Comparison of ENCODE assay signal across 8 cellular contexts in genomic region chr3:185677146-185677829, GRCh38.
DNase-seq lines count a peak whose midpoint lies in the region; ATAC-seq and TF ChIP-seq lines count a peak whose summit lies in the region.

No MANE protein-coding gene starts in this region.

- H3K9me3 Mint-ChIP-seq in activated CD4-positive, alpha-beta T cell treated with anti-CD3 and anti-CD28 coated beads, Interleukin-2, amount 10 ng/mL, durations not matched to agents 7 days and 5 days = no peaks in the 10 kb centered on the region

- peak; percentile 33 for DNase-seq in activated CD4-positive, alpha-beta T cell treated with anti-CD3 and anti-CD28 coated beads, Interleukin-2, amount 10 ng/mL, durations not matched to agents 7 days and 5 days
- DNase-seq in activated CD4-positive, alpha-beta T cell treated with anti-CD3 and anti-CD28 coated beads, Interleukin-2, amount 50 U/mL, for 4 hours = no peak
- peak; percentile 76 for DNase-seq in MM.1S
- DNase-seq in foreskin melanocyte = peak; percentile 69
- DNase-seq in skeletal muscle cell (ENCODE audit: low read depth) = peak; percentile 27
- no peak for DNase-seq in T1000 (lab: John Stamatoyannopoulos, UW)

- CTCF ChIA-PET in activated CD4-positive, alpha-beta T cell treated with anti-CD3 and anti-CD28 coated beads, Interleukin-2, amount 10 ng/mL, durations not matched to agents 7 days and 5 days (lab: Charles Lee) = interaction anchor here (0.7 to 2.1 kb wide), 4 partner anchors 10 to 91 kb away, joined by 4 to 7 read pairs (median 5); no protein-coding TSS in a partner anchor

- H3K4me1 ChIP-seq in MM.1S (ENCODE audit: low read length) = no peaks in the 10 kb centered on the region

- no peaks in the 10 kb centered on the region for H3K27me3 ChIP-seq in MM.1S (replicated peaks; ENCODE audit: insufficient read depth, low read length)

- H3F3A ChIP-seq in MM.1S (ENCODE audit: insufficient read depth, low read length) = no peaks in the 10 kb centered on the region

- no peak overlapping the region for H3K4me2 ChIP-seq in MM.1S (ENCODE audit: low read depth, low read length)

- H3K36me3 ChIP-seq in MM.1S (replicated peaks; ENCODE audit: insufficient read depth, low read length) = no peaks in the 10 kb centered on the region

- no peaks in the 10 kb centered on the region for H3K9me3 ChIP-seq in MM.1S (replicated peaks; ENCODE audit: insufficient read depth, low read length)

- no peaks in the 10 kb centered on the region for H3K4me1 Mint-ChIP-seq in activated CD4-positive, alpha-beta T cell treated with anti-CD3 and anti-CD28 coated beads, Interleukin-2, amount 10 ng/mL, durations not matched to agents 7 days and 5 days

- no peak overlapping the region for H3K27ac Mint-ChIP-seq in activated CD4-positive, alpha-beta T cell treated with anti-CD3 and anti-CD28 coated beads, Interleukin-2, amount 10 ng/mL, durations not matched to agents 7 days and 5 days

- H3K27me3 Mint-ChIP-seq in activated CD4-positive, alpha-beta T cell treated with anti-CD3 and anti-CD28 coated beads, Interleukin-2, amount 10 ng/mL, durations not matched to agents 7 days and 5 days = peaks cover 48% of the 10 kb centered on the region

- no peaks in the 10 kb centered on the region for H4K20me1 ChIP-seq in MM.1S (ENCODE audit: insufficient read depth, low read length)

- H3K4me3 ChIP-seq in MM.1S (ENCODE audit: low read length) (no peak overlapping the region), skeletal muscle cell (ENCODE audit: low read depth, low read length) (no peak overlapping the region)

- ATAC-seq in SK-N-SH treated with all-trans-retinoic acid at 6 μM for 48 hours (peak; percentile 93), HG02970 (IDR thresholded peaks at IDR 0.05; ENCODE audit: low FRiP score, unreplicated experiment) (no peak)

- no peak overlapping the region for H3K27ac ChIP-seq in MM.1S (ENCODE audit: low read length)

- POLR2A ChIA-PET in activated CD4-positive, alpha-beta T cell treated with anti-CD3 and anti-CD28 coated beads, Interleukin-2, amount 10 ng/mL, durations not matched to agents 7 days and 5 days (lab: Charles Lee) = no interaction called here

- no peak overlapping the region for H3K4me3 Mint-ChIP-seq in activated CD4-positive, alpha-beta T cell treated with anti-CD3 and anti-CD28 coated beads, Interleukin-2, amount 10 ng/mL, durations not matched to agents 7 days and 5 days

- TF ChIP-seq CTCF in MM.1S (IDR thresholded peaks at IDR 0.05; ENCODE audit: low read length) = peak; percentile 86

- H3K9ac ChIP-seq in MM.1S (ENCODE audit: low read length) = no peak overlapping the region

- H2AFZ ChIP-seq in MM.1S (ENCODE audit: low read length) = no peak overlapping the region

- H3K79me2 ChIP-seq in MM.1S (ENCODE audit: low read length) = no peaks in the 10 kb centered on the region

- no peaks in the 10 kb centered on the region for H3K9me2 ChIP-seq in MM.1S (replicated peaks; ENCODE audit: insufficient read depth, low read length)

- H3K36me3 Mint-ChIP-seq in activated CD4-positive, alpha-beta T cell treated with anti-CD3 and anti-CD28 coated beads, Interleukin-2, amount 10 ng/mL, durations not matched to agents 7 days and 5 days (ENCODE audit: low read depth) = no peaks in the 10 kb centered on the region

TF ChIP-seq in SK-N-SH treated with all-trans-retinoic acid at 6 μM for 48 hours, 23 proteins besides CTCF, POLR2A, EP300 and RAD21:
- TF ChIP-seq POU6F1 (CRISPR knock-in tag; IDR thresholded peaks at IDR 0.05; ENCODE audit: borderline replicate concordance, low read depth) (no peak), GLIS3 (CRISPR knock-in tag; IDR thresholded peaks at IDR 0.05) (no peak), ESRRG (CRISPR knock-in tag; IDR thresholded peaks at IDR 0.05) (no peak), OSR1 (CRISPR knock-in tag; IDR thresholded peaks at IDR 0.05) (no peak), TSHZ2 (CRISPR knock-in tag; IDR thresholded peaks at IDR 0.05) (no peak), RARB (CRISPR knock-in tag; IDR thresholded peaks at IDR 0.05) (no peak), CSRNP3 (CRISPR knock-in tag; IDR thresholded peaks at IDR 0.05) (no peak), TCF4 (CRISPR knock-in tag; IDR thresholded peaks at IDR 0.05; ENCODE audit: borderline replicate concordance) (no peak), SNAI2 (CRISPR knock-in tag; IDR thresholded peaks at IDR 0.05) (no peak), ZFP3 (CRISPR knock-in tag; IDR thresholded peaks at IDR 0.05) (no peak), ZNF8 (CRISPR knock-in tag; IDR thresholded peaks at IDR 0.05) (no peak), PPARA (CRISPR knock-in tag; IDR thresholded peaks at IDR 0.05; ENCODE audit: borderline replicate concordance) (no peak), ISL1 (CRISPR knock-in tag; IDR thresholded peaks at IDR 0.05) (no peak), ZNF565 (CRISPR knock-in tag; conservative IDR thresholded peaks at IDR 0.05; ENCODE audit: low read depth) (no peak), BACH2 (CRISPR knock-in tag; IDR thresholded peaks at IDR 0.05; ENCODE audit: borderline replicate concordance) (no peak), ZFP30 (CRISPR knock-in tag; IDR thresholded peaks at IDR 0.05) (no peak), TOX (CRISPR knock-in tag; IDR thresholded peaks at IDR 0.05; ENCODE audit: borderline replicate concordance) (no peak), ARNTL (CRISPR knock-in tag; IDR thresholded peaks at IDR 0.05; ENCODE audit: borderline replicate concordance, low read depth) (no peak), CSDC2 (CRISPR knock-in tag; IDR thresholded peaks at IDR 0.05) (no peak), ZC3H10 (CRISPR knock-in tag; IDR thresholded peaks at IDR 0.05) (no peak)

Comparison
In these comparisons a context has a peak if more than half of its experiments do, and no peak if none do; other contexts are left out.
1. DNase-seq: peak in activated CD4-positive, alpha-beta T cell treated with anti-CD3 and anti-CD28 coated beads, Interleukin-2, amount 10 ng/mL, durations not matched to agents 7 days and 5 days (single experiment), MM.1S (single experiment), foreskin melanocyte (single experiment) and skeletal muscle cell (single experiment); none in activated CD4-positive, alpha-beta T cell treated with anti-CD3 and anti-CD28 coated beads, Interleukin-2, amount 50 U/mL, for 4 hours (0 of 2) and T1000 (single experiment).